In genomic region chr2:201043050-201043449, GRCh38 we compare ENCODE assay signal across 7 cellular contexts. TPM values are rescaled to one million over a fixed set of nuclear protein-coding genes. Genes with fewer than 3 reads are reported as not detected.
DNase-seq lines count a peak whose midpoint lies in the region; ATAC-seq, FAIRE-seq and TF ChIP-seq lines count a peak whose summit lies in the region.
"Not testable (repeated sequence)": the region's sequence is repeated elsewhere in the genome, so short reads cannot be mapped to it uniquely, and the experiment has no call there.

No MANE protein-coding gene starts in this region.

- H3K4me1 Mint-ChIP-seq in WTC11; endothelial cell (ENCODE audit: unreplicated experiment): not testable (repeated sequence)

- H3K4me3 Mint-ChIP-seq in WTC11; endothelial cell (ENCODE audit: unreplicated experiment): not testable (repeated sequence)

- H3K36me3 ChIP-seq in K562 (ENCODE audit: control insufficient read depth, insufficient read depth, low read length), result peaks cover 31% of the 10 kb centered on the region; the same call in 1 of the 3 replicates
- H3K36me3 ChIP-seq in HepG2 (replicated peaks in 1 of 2; ENCODE audit: control insufficient read depth in 1 of 2, insufficient read depth in 2 of 2, low read length in 2 of 2); liver (ENCODE audit: control insufficient read depth in 4 of 4, insufficient read depth in 3 of 4, low read depth in 1 of 4, low read length in 3 of 4): not testable (repeated sequence)

- BruUV-seq in K562 (replicated peaks; lab: Mats Ljungman, UMichigan); HepG2 (replicated peaks; lab: Mats Ljungman, UMichigan): not testable (repeated sequence)

- TF ChIP-seq CTCF in A549 (IDR thresholded peaks at IDR 0.05); WTC11 (IDR thresholded peaks at IDR 0.05); K562 (IDR thresholded peaks at IDR 0.05 in 2 of 3, conservative IDR thresholded peaks at IDR 0.05 in 1 of 3; ENCODE audit: insufficient read depth in 2 of 3, low read depth in 1 of 3, low read length in 3 of 3); endothelial cell (IDR thresholded peaks at IDR 0.05; ENCODE audit: unreplicated experiment); HepG2 (CRISPR knock-in tag; IDR thresholded peaks at IDR 0.05); liver (IDR thresholded peaks at IDR 0.05; ENCODE audit: low read depth, low read length, missing input control): not testable (repeated sequence)

- not testable (repeated sequence) for DNase-seq in A549 (ENCODE audit: low read depth in 1 of 2, low spot score in 1 of 2); WTC11 (ENCODE audit: low spot score); K562 (ENCODE audit: extremely low read depth in 1 of 4, low spot score in 3 of 4); endothelial cell (ENCODE audit: low spot score); HepG2 (ENCODE audit: low spot score)
- peak; percentile 31 for DNase-seq in NCI-H82 (lab: John Stamatoyannopoulos, UW)

- not testable (repeated sequence) for H2AFZ ChIP-seq in K562 (ENCODE audit: low read depth, low read length); HepG2 (ENCODE audit: low read length)

- WGBS in A549 (ENCODE audit: missing lambda C conversion rate), result 39% methylated on average over 5 of the region's 5 CpGs
- 62% methylated on average over 4 of the region's 5 CpGs for WGBS in K562 (ENCODE audit: insufficient coverage, low coverage, missing lambda C conversion rate)
- 18% methylated on average over 5 of the region's 5 CpGs for WGBS in HepG2 (ENCODE audit: low lambda C conversion rate)
- WGBS in liver, result 50% methylated on average over 5 of the region's 5 CpGs

- H3K27me3 ChIP-seq in K562 (ENCODE audit: control insufficient read depth in 2 of 2, insufficient read depth in 2 of 2, low read length in 2 of 2); HepG2 (ENCODE audit: control insufficient read depth in 1 of 2, insufficient read depth in 2 of 2, low read length in 2 of 2); liver (ENCODE audit: control insufficient read depth in 4 of 4, insufficient read depth in 4 of 4, low read length in 3 of 4): not testable (repeated sequence)

- not testable (repeated sequence) for H3K4me3 ChIP-seq in A549; K562; HepG2 (replicated peaks in 1 of 3; ENCODE audit: insufficient read depth in 1 of 3, low read depth in 2 of 3, low read length in 3 of 3); liver (ENCODE audit: low read depth in 1 of 3, low read length in 3 of 3)

- H3K36me3 Mint-ChIP-seq in WTC11 (peaks cover 17% of the 10 kb centered on the region), endothelial cell (ENCODE audit: low read depth, unreplicated experiment) (peaks cover 21% of the 10 kb centered on the region)

- not testable (repeated sequence) for H3K4me1 ChIP-seq in A549; K562 (replicated peaks in 1 of 2; ENCODE audit: control insufficient read depth in 2 of 2, insufficient read depth in 2 of 2, low read length in 2 of 2); liver (ENCODE audit: control insufficient read depth in 4 of 4, insufficient read depth in 4 of 4, low read length in 3 of 4)
- H3K4me1 ChIP-seq in HepG2 (ENCODE audit: insufficient read depth, low read length), result peaks cover 36% of the 10 kb centered on the region

- not testable (repeated sequence) for H4K20me1 ChIP-seq in K562 (replicated peaks; ENCODE audit: control insufficient read depth, insufficient read depth, low read length); HepG2 (ENCODE audit: insufficient read depth, low read length)

- in situ Hi-C loops in K562 (cut with MboI); HepG2 (cut with HindIII; ENCODE audit: extremely low pct_ligation_motif_present, low pct_unique_long_range_greater_than_20kb): not testable (repeated sequence)

- H3K27ac Mint-ChIP-seq in WTC11 (peak overlapping the region; percentile 63; the same call in 1 of the 2 replicates), endothelial cell (ENCODE audit: unreplicated experiment) (peak overlapping the region; percentile 24)

- H3K27ac ChIP-seq in A549; K562 (ENCODE audit: extremely low read depth, low read depth, low read length); HepG2 (ENCODE audit: extremely low read length, insufficient read depth, low read length); liver (ENCODE audit: low read depth in 1 of 2, low read length in 2 of 2): not testable (repeated sequence)

- not testable (repeated sequence) for TF ChIP-seq EP300 in A549 (IDR thresholded peaks at IDR 0.05); K562 (IDR thresholded peaks at IDR 0.05; ENCODE audit: low read length); HepG2 (IDR thresholded peaks at IDR 0.05; ENCODE audit: low read depth in 2 of 2, low read length in 2 of 2); HepG2 (CRISPR knock-in tag; IDR thresholded peaks at IDR 0.05; ENCODE audit: borderline replicate concordance)

- not testable (repeated sequence) for H3K9me3 ChIP-seq in A549; K562 (replicated peaks; ENCODE audit: control insufficient read depth, insufficient read depth, low read depth, low read length); HepG2 (ENCODE audit: low read length); liver (ENCODE audit: control insufficient read depth in 4 of 4, low read length in 3 of 4)

- not testable (repeated sequence) for ATAC-seq in A549, WTC11, K562
- peak; percentile 55 for ATAC-seq in HepG2

- not testable (repeated sequence) for TF ChIP-seq RAD21 in A549 (conservative IDR thresholded peaks at IDR 0.05 in 1 of 2, IDR thresholded peaks at IDR 0.05 in 1 of 2); K562 (CRISPR knock-in tag; conservative IDR thresholded peaks at IDR 0.05 in 1 of 2, IDR thresholded peaks at IDR 0.05 in 1 of 2); HepG2 (CRISPR knock-in tag; IDR thresholded peaks at IDR 0.05); liver (IDR thresholded peaks at IDR 0.05)

- intact Hi-C loops in K562 (cut with micrococcal nuclease); HepG2 (cut with micrococcal nuclease; ENCODE audit: unreplicated experiment): not testable (repeated sequence)

- H3K4me2 ChIP-seq in A549, result peak overlapping the region; percentile 29; the same call in 1 of the 3 replicates
- not testable (repeated sequence) for H3K4me2 ChIP-seq in K562 (ENCODE audit: insufficient read depth, low read length); HepG2 (ENCODE audit: low read depth, low read length)

- H3K9me3 Mint-ChIP-seq in WTC11, result peaks cover 25% of the 10 kb centered on the region
- not testable (repeated sequence) for H3K9me3 Mint-ChIP-seq in endothelial cell (ENCODE audit: unreplicated experiment)

- not testable (repeated sequence) for TF ChIP-seq POLR2A in A549 (IDR thresholded peaks at IDR 0.05; ENCODE audit: low read length); K562 (conservative IDR thresholded peaks at IDR 0.05); HepG2 (IDR thresholded peaks at IDR 0.05; ENCODE audit: insufficient read depth in 1 of 2, low read depth in 2 of 2, low read length in 2 of 2)

- H3K9ac ChIP-seq in K562 (ENCODE audit: insufficient read depth in 1 of 2, low read depth in 2 of 2, low read length in 2 of 2); HepG2 (ENCODE audit: insufficient read depth, low read depth, low read length); liver (ENCODE audit: low read depth in 1 of 2, low read length in 2 of 2): not testable (repeated sequence)

- H3K79me2 ChIP-seq in K562 (ENCODE audit: control insufficient read depth, insufficient read depth, low read length) (peaks cover 63% of the 10 kb centered on the region), HepG2 (ENCODE audit: insufficient read depth, low read length) (peaks cover 18% of the 10 kb centered on the region)

- H3K9me1 ChIP-seq in K562 (ENCODE audit: control insufficient read depth, insufficient read depth, low read length), result not testable (repeated sequence)

- FAIRE-seq in A549 (lab: Jason Lieb, UNC); K562 (lab: Jason Lieb, UNC); HepG2 (lab: Jason Lieb, UNC): not testable (repeated sequence)

- CTCF ChIA-PET in A549 (lab: Yijun Ruan, JAX); WTC11 (lab: Charles Lee); K562 (lab: Yijun Ruan, JAX; ENCODE audit: low intra/inter-chr PET ratio); HepG2 (lab: Yijun Ruan, JAX; ENCODE audit: low intra/inter-chr PET ratio, low total read pairs): not testable (repeated sequence)

- POLR2A ChIA-PET in A549 (lab: Yijun Ruan, JAX); WTC11 (lab: Charles Lee); K562 (lab: Yijun Ruan, JAX): not testable (repeated sequence)
- POLR2A ChIA-PET in HepG2 (lab: Yijun Ruan, JAX), result interaction anchor here (0.7 kb wide), 1 partner anchor 105 kb away, joined by 3 read pairs; no protein-coding TSS in a partner anchor

- H3K27me3 Mint-ChIP-seq in WTC11 (ENCODE audit: low read depth); endothelial cell (ENCODE audit: unreplicated experiment): not testable (repeated sequence)

RNA-seq across cellular contexts. Expression of gene HYCC2, which starts 28.4 kb away (rescaled TPM):
- polyA plus RNA-seq in A549 (2011; rRNA removed), result 5.8 and 7.3 TPM in 2 replicates
- 1.0 TPM in 2 replicates for polyA plus RNA-seq in A549 (2012; cell fraction: cytosol; rRNA removed)
- polyA plus RNA-seq in A549 (2012; cell fraction: nucleus; rRNA removed), result 0.94 and 1.5 TPM in 2 replicates
- polyA plus RNA-seq in A549 (2017; fragmentation: RNase III; extraction: RNeasy Plus Mini Kit Qiagen cat#74134 plus additional on column Dnase treatment), result 2.4 to 3.0 TPM (median 2.9 TPM) in 3 replicates
- 6.4 and 8.1 TPM in 2 replicates for polyA minus RNA-seq in A549 (2011; rRNA and poly(A)+ RNA removed)
- 8.8 to 10.4 TPM (median 9.1 TPM) in 3 replicates for total RNA-seq in WTC11 (2021)
- 36.2 and 109 TPM in 2 replicates for total RNA-seq in K562 (2011; cell fraction: chromatin; rRNA removed; ENCODE audit: low replicate concordance)
- 18.8 and 22.1 TPM in 2 replicates for total RNA-seq in K562 (2011; cell fraction: nucleolus; rRNA removed)
- 55.3 and 96.3 TPM in 2 replicates for total RNA-seq in K562 (2011; cell fraction: nucleoplasm; rRNA removed)
- total RNA-seq in K562 (2014; rRNA removed), result 5.4 TPM in 2 replicates
- total RNA-seq in K562 (2014; rRNA removed; fragmentation: Illumina TruSeq; extraction: Trizol), result 15.6 and 16.9 TPM in 2 replicates
- total RNA-seq in K562 (2015; rRNA removed; fragmentation: Illumina TruSeq; extraction: Trizol), result 11.1 and 12.8 TPM in 2 replicates
- 18.9 and 20.0 TPM in 2 replicates for total RNA-seq in K562 (2021)
- 12.2 and 14.9 TPM in 2 replicates for polyA plus RNA-seq in K562 (2011; rRNA removed)
- 2.4 and 4.6 TPM in 2 replicates for polyA plus RNA-seq in K562 (2011; cell fraction: cytosol; rRNA removed)
- 12.1 and 15.4 TPM in 2 replicates for polyA plus RNA-seq in K562 (2011; cell fraction: nucleus; rRNA removed)
- 3.8 TPM in 2 replicates for polyA plus RNA-seq in K562 (2012)
- polyA plus RNA-seq in K562 (2014; fragmentation: Illumina TruSeq; extraction: Trizol), result 6.3 and 8.5 TPM in 2 replicates
- 1 to 10 TPM; 7.5 to 9.8 TPM for polyA plus RNA-seq in K562 (2014; fragmentation: Nextera tagmentation; extraction: Ambion mirVana)
- polyA plus RNA-seq in K562 (2014; rRNA removed), result 5.2 and 5.5 TPM in 2 replicates
- polyA minus RNA-seq in K562 (2011; rRNA and poly(A)+ RNA removed), result 33.9 and 39.3 TPM in 2 replicates
- polyA minus RNA-seq in K562 (2011; cell fraction: cytosol; rRNA and poly(A)+ RNA removed), result 8.9 and 12.0 TPM in 2 replicates
- 23.7 and 39.7 TPM in 2 replicates for polyA minus RNA-seq in K562 (2011; cell fraction: nucleus; rRNA and poly(A)+ RNA removed)
- 25.1 TPM for total RNA-seq in endothelial cell (ENCODE audit: unreplicated experiment)
- total RNA-seq in HepG2 (2016; rRNA removed; fragmentation: Illumina TruSeq; extraction: Trizol), result 13.9 and 21.5 TPM in 2 replicates
- 10.8 and 15.2 TPM in 2 replicates for total RNA-seq in HepG2 (2016; cell fraction: cytosol; rRNA removed; fragmentation: Illumina TruSeq; extraction: Trizol; ENCODE audit: low read depth)
- total RNA-seq in HepG2 (2016; cell fraction: insoluble cytoplasmic fraction; rRNA removed; fragmentation: Illumina TruSeq; extraction: Trizol), result 12.3 and 19.7 TPM in 2 replicates
- total RNA-seq in HepG2 (2016; cell fraction: membrane; rRNA removed; fragmentation: Illumina TruSeq; extraction: Trizol), result 6.7 and 8.6 TPM in 2 replicates
- 21.7 and 22.1 TPM in 2 replicates for total RNA-seq in HepG2 (2016; cell fraction: nucleus; rRNA removed; fragmentation: Illumina TruSeq; extraction: Trizol)
- polyA plus RNA-seq in HepG2 (2011; rRNA removed), result 4.2 and 4.7 TPM in 2 replicates
- polyA plus RNA-seq in HepG2 (2011; cell fraction: cytosol; rRNA removed), result 1.4 and 1.9 TPM in 2 replicates
- polyA plus RNA-seq in HepG2 (2011; cell fraction: nucleus; rRNA removed), result 5.6 and 7.8 TPM in 2 replicates
- polyA plus RNA-seq in HepG2 (2012), result 4.6 and 5.7 TPM in 2 replicates
- 0.23 and 0.41 TPM in 2 replicates for polyA plus RNA-seq in HepG2 (2016; cell fraction: cytosol; fragmentation: Illumina TruSeq; extraction: Trizol; ENCODE audit: low read depth)
- 6.3 and 6.9 TPM in 2 replicates for polyA plus RNA-seq in HepG2 (2016; cell fraction: insoluble cytoplasmic fraction; fragmentation: Illumina TruSeq; extraction: Trizol; ENCODE audit: low read depth)
- 1.8 TPM in 2 replicates for polyA plus RNA-seq in HepG2 (2016; cell fraction: membrane; fragmentation: Illumina TruSeq; extraction: Trizol; ENCODE audit: low read depth)
- 14.7 and 15.8 TPM in 2 replicates for polyA plus RNA-seq in HepG2 (2016; cell fraction: nucleus; fragmentation: Illumina TruSeq; extraction: Trizol; ENCODE audit: insufficient read depth, low read depth)
- polyA minus RNA-seq in HepG2 (2011; rRNA and poly(A)+ RNA removed; ENCODE audit: low replicate concordance), result 7.4 and 8.7 TPM in 2 replicates
- 4.7 and 4.9 TPM in 2 replicates for polyA minus RNA-seq in HepG2 (2011; cell fraction: cytosol; rRNA and poly(A)+ RNA removed)
- 58.8 and 59.6 TPM in 2 replicates for polyA minus RNA-seq in HepG2 (2011; cell fraction: nucleus; rRNA and poly(A)+ RNA removed)
- total RNA-seq in liver, result 10 to 100 TPM in 1 of 2 donors, 1 to 10 TPM in 1; 7.7 to 15.4 TPM
- polyA plus RNA-seq in liver, result 1 to 10 TPM; 1.5 to 3.9 TPM

RNA-seq across cellular contexts. Expression of gene NDUFB3, which starts 28.8 kb away (rescaled TPM):
- 103 and 162 TPM in 2 replicates for polyA plus RNA-seq in A549 (2011; rRNA removed)
- 61.3 and 86.3 TPM in 2 replicates for polyA plus RNA-seq in A549 (2012; cell fraction: cytosol; rRNA removed)
- polyA plus RNA-seq in A549 (2012; cell fraction: nucleus; rRNA removed), result 12.8 and 25.2 TPM in 2 replicates
- polyA plus RNA-seq in A549 (2017; fragmentation: RNase III; extraction: RNeasy Plus Mini Kit Qiagen cat#74134 plus additional on column Dnase treatment), result 220 to 232 TPM (median 223 TPM) in 3 replicates
- 4.8 and 7.6 TPM in 2 replicates for polyA minus RNA-seq in A549 (2011; rRNA and poly(A)+ RNA removed)
- total RNA-seq in WTC11 (2021), result 65.5 to 70.9 TPM (median 66.8 TPM) in 3 replicates
- total RNA-seq in K562 (2011; cell fraction: chromatin; rRNA removed; ENCODE audit: low replicate concordance), result 4.1 and 9.5 TPM in 2 replicates
- 6.4 and 7.8 TPM in 2 replicates for total RNA-seq in K562 (2011; cell fraction: nucleolus; rRNA removed)
- total RNA-seq in K562 (2011; cell fraction: nucleoplasm; rRNA removed), result 11.7 and 11.8 TPM in 2 replicates
- total RNA-seq in K562 (2014; rRNA removed), result 116 and 156 TPM in 2 replicates
- total RNA-seq in K562 (2014; rRNA removed; fragmentation: Illumina TruSeq; extraction: Trizol), result 202 and 209 TPM in 2 replicates
- total RNA-seq in K562 (2015; rRNA removed; fragmentation: Illumina TruSeq; extraction: Trizol), result 138 and 152 TPM in 2 replicates
- 127 and 142 TPM in 2 replicates for total RNA-seq in K562 (2021)
- polyA plus RNA-seq in K562 (2011; rRNA removed), result 121 and 152 TPM in 2 replicates
- polyA plus RNA-seq in K562 (2011; cell fraction: cytosol; rRNA removed), result 21.4 and 72.0 TPM in 2 replicates
- 13.2 and 33.7 TPM in 2 replicates for polyA plus RNA-seq in K562 (2011; cell fraction: nucleus; rRNA removed)
- polyA plus RNA-seq in K562 (2012), result 97.7 and 221 TPM in 2 replicates
- polyA plus RNA-seq in K562 (2014; fragmentation: Illumina TruSeq; extraction: Trizol), result 126 and 130 TPM in 2 replicates
- polyA plus RNA-seq in K562 (2014; fragmentation: Nextera tagmentation; extraction: Ambion mirVana), result 100 to 1,000 TPM; 679 to 786 TPM
- 230 and 235 TPM in 2 replicates for polyA plus RNA-seq in K562 (2014; rRNA removed)
- 53.1 and 53.6 TPM in 2 replicates for polyA minus RNA-seq in K562 (2011; rRNA and poly(A)+ RNA removed)
- 14.2 and 17.0 TPM in 2 replicates for polyA minus RNA-seq in K562 (2011; cell fraction: cytosol; rRNA and poly(A)+ RNA removed)
- 4.7 and 12.2 TPM in 2 replicates for polyA minus RNA-seq in K562 (2011; cell fraction: nucleus; rRNA and poly(A)+ RNA removed)
- 82.3 TPM for total RNA-seq in endothelial cell (ENCODE audit: unreplicated experiment)
- total RNA-seq in HepG2 (2016; rRNA removed; fragmentation: Illumina TruSeq; extraction: Trizol), result 159 and 209 TPM in 2 replicates
- total RNA-seq in HepG2 (2016; cell fraction: cytosol; rRNA removed; fragmentation: Illumina TruSeq; extraction: Trizol; ENCODE audit: low read depth), result 56.0 and 58.0 TPM in 2 replicates
- 164 and 215 TPM in 2 replicates for total RNA-seq in HepG2 (2016; cell fraction: insoluble cytoplasmic fraction; rRNA removed; fragmentation: Illumina TruSeq; extraction: Trizol)
- 60.5 and 64.6 TPM in 2 replicates for total RNA-seq in HepG2 (2016; cell fraction: membrane; rRNA removed; fragmentation: Illumina TruSeq; extraction: Trizol)
- total RNA-seq in HepG2 (2016; cell fraction: nucleus; rRNA removed; fragmentation: Illumina TruSeq; extraction: Trizol), result 55.8 and 67.5 TPM in 2 replicates
- 34.2 and 50.7 TPM in 2 replicates for polyA plus RNA-seq in HepG2 (2011; rRNA removed)
- polyA plus RNA-seq in HepG2 (2011; cell fraction: cytosol; rRNA removed), result 25.8 and 33.0 TPM in 2 replicates
- 5.1 and 8.3 TPM in 2 replicates for polyA plus RNA-seq in HepG2 (2011; cell fraction: nucleus; rRNA removed)
- 55.8 and 87.1 TPM in 2 replicates for polyA plus RNA-seq in HepG2 (2012)
- 51.9 and 59.2 TPM in 2 replicates for polyA plus RNA-seq in HepG2 (2016; cell fraction: cytosol; fragmentation: Illumina TruSeq; extraction: Trizol; ENCODE audit: low read depth)
- polyA plus RNA-seq in HepG2 (2016; cell fraction: insoluble cytoplasmic fraction; fragmentation: Illumina TruSeq; extraction: Trizol; ENCODE audit: low read depth), result 176 and 191 TPM in 2 replicates
- polyA plus RNA-seq in HepG2 (2016; cell fraction: membrane; fragmentation: Illumina TruSeq; extraction: Trizol; ENCODE audit: low read depth), result 52.6 and 60.1 TPM in 2 replicates
- 76.4 and 93.0 TPM in 2 replicates for polyA plus RNA-seq in HepG2 (2016; cell fraction: nucleus; fragmentation: Illumina TruSeq; extraction: Trizol; ENCODE audit: insufficient read depth, low read depth)
- polyA minus RNA-seq in HepG2 (2011; rRNA and poly(A)+ RNA removed; ENCODE audit: low replicate concordance), result 3.1 and 3.5 TPM in 2 replicates
- 7.5 and 14.3 TPM in 2 replicates for polyA minus RNA-seq in HepG2 (2011; cell fraction: cytosol; rRNA and poly(A)+ RNA removed)
- 5.8 and 7.6 TPM in 2 replicates for polyA minus RNA-seq in HepG2 (2011; cell fraction: nucleus; rRNA and poly(A)+ RNA removed)
- 10 to 100 TPM; 34.2 to 58.4 TPM for total RNA-seq in liver
- 100 to 1,000 TPM in 1 of 2 donors, 10 to 100 TPM in 1; 48.1 to 177 TPM for polyA plus RNA-seq in liver
